Comparison of ENCODE assay signal across 24 cellular contexts in genomic region chr2:145460151-145460550, GRCh38.
DNase-seq lines count a peak whose midpoint lies in the region; ATAC-seq, FAIRE-seq and TF ChIP-seq lines count a peak whose summit lies in the region.
"Had no signal": no experiment of that assay in that cellular context is flagged by ENCODE, and none has a peak within 500 bp of the region (broad histone marks: within the 10 kb centered on the region; RNA-seq: fewer than 3 reads in every experiment).

No MANE protein-coding gene starts in this region.

- no peaks in the 10 kb centered on the region for H4K20me1 ChIP-seq in endothelial cell of umbilical vein (replicated peaks; ENCODE audit: control insufficient read depth, extremely low read depth, insufficient read depth, low read length)
- no peaks in the 10 kb centered on the region for H4K20me1 ChIP-seq in osteoblast (ENCODE audit: insufficient read depth, low read length)

- no peak for ATAC-seq in HG03175 (IDR thresholded peaks at IDR 0.05; ENCODE audit: unreplicated experiment)
- ATAC-seq: activated T-helper 17 cell treated with anti-CD3 and anti-CD28 coated beads, Interleukin-2, amount 50 U/mL, for 72 hours; body of pancreas; left lung; right lobe of liver had no signal

- H3K36me3 ChIP-seq in endothelial cell of umbilical vein (ENCODE audit: control insufficient read depth in 2 of 2, extremely low read depth in 1 of 2, insufficient read depth in 2 of 2, low read length in 2 of 2): no peaks in the 10 kb centered on the region
- no peaks in the 10 kb centered on the region for H3K36me3 ChIP-seq in osteoblast (ENCODE audit: insufficient read depth, low read length)
- no peaks in the 10 kb centered on the region for H3K36me3 ChIP-seq in adrenal gland (replicated peaks in 1 of 2)
- H3K36me3 ChIP-seq: BE2C, colonic mucosa, left lung, Peyer's patch, right lobe of liver, upper lobe of left lung, WERI-Rb-1 had no signal

- intact Hi-C loops in endothelial cell of umbilical vein (cut with micrococcal nuclease): no loop called here
- intact Hi-C loops in adrenal gland (cut with DNase I): no loop called here

- peak; percentile 58 for DNase-seq in NCI-H2171 treated with DMSO at 0.1 percent for 48 hours (lab: John Stamatoyannopoulos, UW)
- no peak for DNase-seq in NCI-H2171 (lab: John Stamatoyannopoulos, UW)
- DNase-seq in NCI-H524 treated with DMSO at 0.1 percent for 48 hours (lab: John Stamatoyannopoulos, UW): peak; percentile 7
- DNase-seq in endothelial cell of umbilical vein (ENCODE audit: low read depth, low spot score): no peak
- DNase-seq in osteoblast (ENCODE audit: insufficient read length, low spot score, missing footprints): peak; percentile 0
- DNase-seq in adrenal gland: no peak
- DNase-seq in NCI-H1417 (lab: John Stamatoyannopoulos, UW): no peak
- DNase-seq: activated CD4-positive, alpha-beta T cell treated with anti-CD3 and anti-CD28 coated beads, Interleukin-2, amount 10 ng/mL, durations not matched to agents 7 days and 5 days; BE2C; body of pancreas; colonic mucosa; endodermal cell; left lung; NCI-H1105; NCI-H2081; Peyer's patch; posterior cingulate gyrus; right lobe of liver; T-helper 2 cell; upper lobe of left lung; WERI-Rb-1 had no signal

- no peaks in the 10 kb centered on the region for H3K4me1 ChIP-seq in endothelial cell of umbilical vein (ENCODE audit: control insufficient read depth, extremely low read depth, insufficient read depth, low read length)
- no peaks in the 10 kb centered on the region for H3K4me1 ChIP-seq in osteoblast (ENCODE audit: insufficient read depth, low read length)
- H3K4me1 ChIP-seq in adrenal gland (replicated peaks in 1 of 2): no peaks in the 10 kb centered on the region
- H3K4me1 ChIP-seq: BE2C, body of pancreas, colonic mucosa, left lung, Peyer's patch, right lobe of liver, upper lobe of left lung had no signal

- H3K27me3 ChIP-seq in endothelial cell of umbilical vein (ENCODE audit: control insufficient read depth in 2 of 2, insufficient read depth in 2 of 2, low read length in 2 of 2) (no peaks in the 10 kb centered on the region), osteoblast (ENCODE audit: insufficient read depth, low read length) (no peaks in the 10 kb centered on the region), adrenal gland (no peaks in the 10 kb centered on the region)
- H3K27me3 ChIP-seq: BE2C, body of pancreas, colonic mucosa, left lung, Peyer's patch, right lobe of liver, upper lobe of left lung had no signal

- H3K9ac ChIP-seq in endothelial cell of umbilical vein (replicated peaks; ENCODE audit: extremely low read depth, insufficient read depth, low read length): no peak overlapping the region

- no peak for TF ChIP-seq POLR2A in endothelial cell of umbilical vein (IDR thresholded peaks at IDR 0.05; ENCODE audit: low read depth, low read length)
- no peak for TF ChIP-seq POLR2A in adrenal gland (IDR thresholded peaks at IDR 0.05)

- H3K79me2 ChIP-seq in endothelial cell of umbilical vein (ENCODE audit: control insufficient read depth, insufficient read depth, low read length): no peaks in the 10 kb centered on the region
- no peaks in the 10 kb centered on the region for H3K79me2 ChIP-seq in osteoblast (ENCODE audit: insufficient read depth, low read length)

- POLR2A ChIA-PET in endothelial cell of umbilical vein (lab: Charles Lee): no interaction called here

- no peak for FAIRE-seq in endothelial cell of umbilical vein (lab: Jason Lieb, UNC)

- H3K4me3 ChIP-seq in endothelial cell of umbilical vein (replicated peaks in 1 of 3; ENCODE audit: insufficient read depth in 1 of 3, low read depth in 1 of 3, low read length in 3 of 3) (no peak overlapping the region), osteoblast (ENCODE audit: insufficient read depth, low read length) (no peak overlapping the region), adrenal gland (no peak overlapping the region)
- H3K4me3 ChIP-seq: body of pancreas, colonic mucosa, left lung, Peyer's patch, right lobe of liver, upper lobe of left lung had no signal

- BruUV-seq in endothelial cell of umbilical vein (replicated peaks; lab: Mats Ljungman, UMichigan): no TSS peak

- dilution Hi-C loops in endothelial cell of umbilical vein (cut with MboI; ENCODE audit: extremely low pct_ligation_motif_present, low sequenced_read_pairs): no loop called here

- H2AFZ ChIP-seq in endothelial cell of umbilical vein (ENCODE audit: low read depth, low read length) (no peak overlapping the region), osteoblast (ENCODE audit: low read length) (no peak overlapping the region)

- H3K27ac ChIP-seq in endothelial cell of umbilical vein (ENCODE audit: insufficient read depth, low read depth, low read length) (no peak overlapping the region), osteoblast (ENCODE audit: low read depth, low read length) (no peak overlapping the region), adrenal gland (no peak overlapping the region)
- H3K27ac ChIP-seq: 22Rv1, body of pancreas, colonic mucosa, left lung, Peyer's patch, right lobe of liver, upper lobe of left lung, WERI-Rb-1 had no signal

- no peak for TF ChIP-seq CTCF in endothelial cell of umbilical vein (IDR thresholded peaks at IDR 0.05; ENCODE audit: extremely low read depth in 1 of 2, insufficient read depth in 1 of 2, low read depth in 1 of 2, low read length in 2 of 2)
- TF ChIP-seq CTCF in osteoblast (IDR thresholded peaks at IDR 0.05; ENCODE audit: extremely low read depth, low read depth, low read length): no peak
- no peak for TF ChIP-seq CTCF in adrenal gland (IDR thresholded peaks at IDR 0.05)

- H3K4me2 ChIP-seq in endothelial cell of umbilical vein (ENCODE audit: insufficient read depth, low read length): no peak overlapping the region
- no peak overlapping the region for H3K4me2 ChIP-seq in osteoblast (ENCODE audit: insufficient read depth, low read length)

- H3K9me3 ChIP-seq in endothelial cell of umbilical vein (replicated peaks; ENCODE audit: control insufficient read depth, insufficient read depth, low read length): no peaks in the 10 kb centered on the region
- no peaks in the 10 kb centered on the region for H3K9me3 ChIP-seq in osteoblast (ENCODE audit: low read depth, low read length)
- no peaks in the 10 kb centered on the region for H3K9me3 ChIP-seq in adrenal gland (replicated peaks in 1 of 3)
- H3K9me3 ChIP-seq: BE2C, body of pancreas, colonic mucosa, left lung, Peyer's patch, right lobe of liver, upper lobe of left lung had no signal

- 29 to 44% (median 36%) methylated on average over 1 of the region's 1 CpG for WGBS in adrenal gland, 4 donors

- no peaks in the 10 kb centered on the region for H3K9me1 ChIP-seq in endothelial cell of umbilical vein (replicated peaks; ENCODE audit: control insufficient read depth, extremely low read depth, insufficient read depth, low read length)

- CTCF ChIA-PET in endothelial cell of umbilical vein (lab: Charles Lee): no interaction called here

TF ChIP-seq in endothelial cell of umbilical vein, 7 proteins besides CTCF, POLR2A, EP300 and RAD21:
- TF ChIP-seq MAX (IDR thresholded peaks at IDR 0.05; ENCODE audit: insufficient read depth, insufficient read length) (no peak), POLR2AphosphoS5 (IDR thresholded peaks at IDR 0.05; ENCODE audit: insufficient read depth, low read depth, low read length) (no peak), EZH2 (IDR thresholded peaks at IDR 0.05; ENCODE audit: borderline replicate concordance, low read depth, low read length, severe bottlenecking) (no peak), MYC (IDR thresholded peaks at IDR 0.05; ENCODE audit: low read depth, low read length) (no peak), JUN (IDR thresholded peaks at IDR 0.05; ENCODE audit: borderline replicate concordance, insufficient read depth, insufficient read length, low read depth) (no peak), GATA2 (IDR thresholded peaks at IDR 0.05; ENCODE audit: insufficient read depth, insufficient read length, low read depth, low read length) (peak; percentile 29), FOS (IDR thresholded peaks at IDR 0.05; ENCODE audit: borderline replicate concordance, insufficient read depth, low read length) (peak; percentile 4)

Comparison
In these comparisons a context has a peak if more than half of its experiments do, and no peak if none do; other contexts are left out.
1. DNase-seq: peak in NCI-H2171 treated with DMSO at 0.1 percent for 48 hours (single experiment), NCI-H524 treated with DMSO at 0.1 percent for 48 hours (single experiment) and osteoblast (single experiment); none in NCI-H2171 (single experiment), endothelial cell of umbilical vein (single experiment), adrenal gland (0 of 7) and NCI-H1417 (0 of 3).